In the genomic region with DNA sequence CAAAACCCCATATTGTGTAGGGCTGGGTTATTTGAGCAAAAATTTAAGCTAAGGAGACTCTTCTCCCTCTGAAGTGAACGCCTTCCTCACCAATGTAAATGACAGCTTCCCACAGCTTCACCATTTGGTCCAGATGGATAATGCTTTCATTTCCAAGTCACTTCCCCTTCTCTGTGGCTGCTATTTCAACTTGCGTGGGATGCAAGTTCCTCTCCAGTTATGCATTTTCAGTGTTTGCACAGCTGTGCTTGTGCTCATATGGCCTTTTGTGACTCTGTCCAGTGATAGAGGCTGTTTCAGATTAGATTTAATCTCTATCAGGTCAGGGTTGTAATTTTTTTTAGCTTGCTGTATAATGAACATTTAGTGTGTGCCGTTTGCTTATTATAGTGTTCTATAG, we compare ENCODE assay signal across 7 cellular contexts.
DNase-seq lines count a peak whose midpoint lies in the region; ATAC-seq lines count a peak whose summit lies in the region.

No MANE protein-coding gene starts in this region.

- H3K27ac Mint-ChIP-seq in stimulated activated memory B cell treated with anti-CD40 and anti-IgM and Interleukin-4, amounts not matched to agents 10 μg/mL and 1 μg/mL and 100 μg/mL, for 72 hours: no peak overlapping the region

- no peaks in the 10 kb centered on the region for H3K36me3 Mint-ChIP-seq in stimulated activated memory B cell treated with anti-CD40 and anti-IgM and Interleukin-4, amounts not matched to agents 10 μg/mL and 1 μg/mL and 100 μg/mL, for 72 hours

- H3K36me3 ChIP-seq in endocrine pancreas (ENCODE audit: control insufficient read depth, insufficient read depth, low read length): no peaks in the 10 kb centered on the region

- H3K27me3 ChIP-seq in endocrine pancreas (ENCODE audit: control insufficient read depth, insufficient read depth, low read length): no peaks in the 10 kb centered on the region

- H3K4me3 Mint-ChIP-seq in stimulated activated memory B cell treated with anti-CD40 and anti-IgM and Interleukin-4, amounts not matched to agents 10 μg/mL and 1 μg/mL and 100 μg/mL, for 72 hours: no peak overlapping the region

- H3K9ac ChIP-seq in endocrine pancreas (ENCODE audit: control insufficient read depth, insufficient read depth, low read length): no peak overlapping the region

- peak; percentile 53 for DNase-seq in HCEC 1CT
- peak; percentile 31 for DNase-seq in NCI-H510A (lab: John Stamatoyannopoulos, UW)
- DNase-seq in NCI-H2029 treated with DMSO at 0.1 percent for 48 hours (lab: John Stamatoyannopoulos, UW): no peak
- DNase-seq in cerebellar cortex (ENCODE audit: low spot score): no peak

- H3K4me3 ChIP-seq in endocrine pancreas (ENCODE audit: control insufficient read depth, insufficient read depth, low read length): peak overlapping the region; percentile 35

- peaks cover 18% of the 10 kb centered on the region for H3K27me3 Mint-ChIP-seq in stimulated activated memory B cell treated with anti-CD40 and anti-IgM and Interleukin-4, amounts not matched to agents 10 μg/mL and 1 μg/mL and 100 μg/mL, for 72 hours

- H3K4me1 ChIP-seq in endocrine pancreas (ENCODE audit: control insufficient read depth, insufficient read depth, low read length): peaks cover 13% of the 10 kb centered on the region

- peaks cover 9% of the 10 kb centered on the region for H3K4me1 Mint-ChIP-seq in stimulated activated memory B cell treated with anti-CD40 and anti-IgM and Interleukin-4, amounts not matched to agents 10 μg/mL and 1 μg/mL and 100 μg/mL, for 72 hours

- ATAC-seq in stimulated activated memory B cell treated with anti-CD40 and anti-IgM and Interleukin-4, amounts not matched to agents 10 μg/mL and 1 μg/mL and 100 μg/mL, for 72 hours: peak; percentile 40
- no peak for ATAC-seq in HG03378 (IDR thresholded peaks at IDR 0.05; ENCODE audit: unreplicated experiment)

- H3K9me3 ChIP-seq in endocrine pancreas (ENCODE audit: control insufficient read depth, low read length): no peaks in the 10 kb centered on the region

- H3K9me3 Mint-ChIP-seq in stimulated activated memory B cell treated with anti-CD40 and anti-IgM and Interleukin-4, amounts not matched to agents 10 μg/mL and 1 μg/mL and 100 μg/mL, for 72 hours: peaks cover 4% of the 10 kb centered on the region

Comparison
In these comparisons a context has a peak if more than half of its experiments do, and no peak if none do; other contexts are left out.
1. DNase-seq: peak in HCEC 1CT (single experiment) and NCI-H510A (single experiment); none in NCI-H2029 treated with DMSO at 0.1 percent for 48 hours (single experiment) and cerebellar cortex (single experiment).